Comparison of ENCODE assay signal across 15 cellular contexts in genomic region chr15:47551079-47551478, GRCh38.
DNase-seq lines count a peak whose midpoint lies in the region; ATAC-seq and TF ChIP-seq lines count a peak whose summit lies in the region.
"Had no signal": no experiment of that assay in that cellular context is flagged by ENCODE, and none has a peak within 500 bp of the region (broad histone marks: within the 10 kb centered on the region; RNA-seq: fewer than 3 reads in every experiment).

No MANE protein-coding gene starts in this region.

- intact Hi-C loops in left colon (cut with DNase I, micrococcal nuclease), result no loop called here

- no peak overlapping the region for H3K4me3 ChIP-seq in brain microvascular endothelial cell (ENCODE audit: low read depth, low read length)
- H3K4me3 ChIP-seq: esophagus muscularis mucosa, K562 had no signal

- TF ChIP-seq CTCF in brain microvascular endothelial cell (IDR thresholded peaks at IDR 0.05; ENCODE audit: low read depth, low read length, missing control alignments), result peak; percentile 42

- ATAC-seq in left colon (peak; percentile 21), HG03354 (IDR thresholded peaks at IDR 0.05; ENCODE audit: poor library complexity, severe bottlenecking, unreplicated experiment) (no peak), GM21717 (IDR thresholded peaks at IDR 0.05; ENCODE audit: unreplicated experiment) (no peak)
- ATAC-seq: CD8-positive, alpha-beta T cell; K562; left lobe of liver had no signal

- H3K36me3 ChIP-seq in brain microvascular endothelial cell (replicated peaks), result no peaks in the 10 kb centered on the region
- H3K36me3 ChIP-seq: esophagus muscularis mucosa had no signal

- no peak overlapping the region for H3K27ac ChIP-seq in brain microvascular endothelial cell
- H3K27ac ChIP-seq: esophagus muscularis mucosa had no signal

- H3K27me3 ChIP-seq in brain microvascular endothelial cell (replicated peaks), result no peaks in the 10 kb centered on the region
- H3K27me3 ChIP-seq: esophagus muscularis mucosa had no signal

- in situ Hi-C loops in brain microvascular endothelial cell (cut with HindIII; ENCODE audit: low pct_ligation_motif_present, low sequenced_read_pairs), result no loop called here

- DNase-seq in ELF-1 (ENCODE audit: low read depth, low spot score), result peak; percentile 14
- DNase-seq in HT1080 (ENCODE audit: low read depth), result peak; percentile 1
- no peak for DNase-seq in brain microvascular endothelial cell
- no peak for DNase-seq in left colon
- DNase-seq in GDM1 (lab: John Stamatoyannopoulos, UW), result no peak
- DNase-seq: activated effector memory CD4-positive, alpha-beta T cell treated with Interleukin-2 at 50 U/mL for 16 hours; CD8-positive, alpha-beta T cell; cortex of kidney; hippocampal formation; NCI-H345 had no signal

Comparison
In these comparisons a context has a peak if more than half of its experiments do, and no peak if none do; other contexts are left out.
1. DNase-seq: peak in ELF-1 (single experiment) and HT1080 (single experiment); none in brain microvascular endothelial cell (single experiment), left colon (0 of 2) and GDM1 (single experiment).